ENCODE assay signal across 9 cellular contexts in the genomic region with DNA sequence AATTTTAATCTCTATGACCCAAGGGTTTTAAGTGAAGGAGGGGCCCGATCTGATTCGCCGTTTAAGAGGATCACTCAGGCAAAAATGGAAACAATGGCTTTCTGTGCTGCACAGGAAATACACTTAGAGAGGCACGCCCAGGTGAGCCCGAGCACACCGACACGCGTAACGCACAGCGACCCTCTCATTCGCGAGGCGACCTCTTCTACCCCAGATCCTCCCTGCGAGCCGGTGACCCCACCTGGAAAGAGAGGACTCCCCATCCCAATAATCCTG. TPM values are rescaled to one million over a fixed set of nuclear protein-coding genes. Genes with fewer than 3 reads are reported as not detected.
A peak's percentile ranks its signal among the peaks of the same experiment; 100 is the strongest.
DNase-seq lines count a peak whose midpoint lies in the region; ATAC-seq, FAIRE-seq and TF ChIP-seq lines count a peak whose summit lies in the region.
"Had no signal": no experiment of that assay in that cellular context is flagged by ENCODE, and none has a peak within 500 bp of the region (broad histone marks: within the 10 kb centered on the region; RNA-seq: fewer than 3 reads in every experiment).

No MANE protein-coding gene starts in this region.

- DNase-seq in DMS153 treated with DMSO at 0.1 percent for 48 hours (lab: John Stamatoyannopoulos, UW; ENCODE audit: unreplicated experiment) (peak; percentile 42), NCI-H1048 (lab: John Stamatoyannopoulos, UW) (peak; percentile 61), pancreas (no peak), NK-92 (lab: John Stamatoyannopoulos, UW; ENCODE audit: unreplicated experiment) (no peak), superior temporal gyrus (ENCODE audit: extremely low spot score) (no peak), amniotic stem cell (lab: John Stamatoyannopoulos, UW) (no peak)
- DNase-seq in effector CD8-positive, alpha-beta T cell (lab: John Stamatoyannopoulos, UW), result peak; percentile 61

- 0% methylated on average over 15 of the region's 15 CpGs for WGBS in pancreas, 2 donors

- H3K4me1 ChIP-seq in pancreas, result peaks cover 0 to 9% (median 8%) of the 10 kb centered on the region in 3 donors

- H3K9me3 ChIP-seq in pancreas, result no peaks in the 10 kb centered on the region

- FAIRE-seq in pancreas (lab: Jason Lieb, UNC), result no peak

- peak overlapping the region; percentile 44 to 69 (median 46) for H3K4me3 ChIP-seq in pancreas

- TF ChIP-seq CTCF in pancreas (IDR thresholded peaks at IDR 0.05), result no peak

- intact Hi-C loops in pancreas (cut with DNase I), result no loop called here

- ATAC-seq in GM21576 (IDR thresholded peaks at IDR 0.05; ENCODE audit: unreplicated experiment), result peak; percentile 25
- ATAC-seq in pancreas, result peak; percentile 26 to 40 (median 34)

- H3K36me3 ChIP-seq in pancreas, result no peaks in the 10 kb centered on the region

- peak overlapping the region; percentile 19 to 85 (median 83) for H3K27ac ChIP-seq in pancreas

- H3K27me3 ChIP-seq in pancreas, result no peaks in the 10 kb centered on the region

RNA-seq across cellular contexts. Expression of a gene that starts 0.2 kb away (rescaled TPM):
- 10 to 100 TPM; 10.1 to 19.6 (median 13.5) TPM for total RNA-seq in pancreas
- 10 to 100 TPM; 31.9 to 33.0 TPM for polyA plus RNA-seq in pancreas
- total RNA-seq: M059J had no signal

RNA-seq across cellular contexts. Expression of a gene that starts 5.5 kb away (rescaled TPM):
- 1 to 10 TPM in 3 of 6 donors, under 1 TPM in 3; 0.23 to 7.3 (median 1.7) TPM for total RNA-seq in pancreas
- 1 to 10 TPM; 1.0 to 1.4 TPM for polyA plus RNA-seq in pancreas
- total RNA-seq: M059J had no signal

RNA-seq across cellular contexts. Expression of a gene that starts 27.5 kb away (rescaled TPM):
- 10 to 100 TPM; 16.4 to 36.8 (median 21.9) TPM for total RNA-seq in pancreas
- 100 to 1,000 TPM in 1 of 2 donors, 10 to 100 TPM in 1; 92.1 to 102 TPM for polyA plus RNA-seq in pancreas

RNA-seq across cellular contexts. Expression of a gene that starts 29.6 kb away (rescaled TPM):
- total RNA-seq in pancreas, result 10 to 100 TPM; 46.1 to 62.6 (median 52.0) TPM
- 100 to 1,000 TPM; 108 to 154 TPM for polyA plus RNA-seq in pancreas

RNA-seq across cellular contexts. Expression of a gene that starts 46.6 kb away (rescaled TPM):
- 1,000 to 10,000 TPM in 2 of 6 donors, 100 to 1,000 TPM in 3, 10 to 100 TPM in 1; 67.7 to 3,753 (median 558) TPM for total RNA-seq in pancreas
- polyA plus RNA-seq in pancreas, result 1,000 to 10,000 TPM in 1 of 2 donors, 100 to 1,000 TPM in 1; 447 to 1,383 TPM

Comparison
In these comparisons a context has a peak if more than half of its experiments do, and no peak if none do; other contexts are left out.
1. DNase-seq: peak in DMS153 treated with DMSO at 0.1 percent for 48 hours (single experiment), NCI-H1048 (single experiment) and effector CD8-positive, alpha-beta T cell (single experiment); none in pancreas (0 of 6), NK-92 (single experiment), superior temporal gyrus (single experiment) and amniotic stem cell (single experiment).